In genomic region chr11:65640483-65641207, GRCh38 we compare ENCODE assay signal across 1 cellular context.
TF ChIP-seq lines count a peak whose summit lies in the region.

No MANE protein-coding gene starts in this region.

TF ChIP-seq in H1, 55 proteins besides CTCF, POLR2A, EP300 and RAD21:
- TF ChIP-seq ZNF274 (IDR thresholded peaks at IDR 0.05; ENCODE audit: borderline replicate concordance, extremely low read depth, low read length), result no peak
- no peak for TF ChIP-seq SP4 (IDR thresholded peaks at IDR 0.05; ENCODE audit: low read length)
- no peak for TF ChIP-seq FOSL1 (IDR thresholded peaks at IDR 0.05; ENCODE audit: insufficient read depth, low read depth, low read length)
- TF ChIP-seq RBBP5 (IDR thresholded peaks at IDR 0.05; ENCODE audit: borderline replicate concordance, low read depth, low read length), result no peak
- TF ChIP-seq SIN3A (conservative IDR thresholded peaks at IDR 0.05 in 1 of 2, IDR thresholded peaks at IDR 0.05 in 1 of 2; ENCODE audit: low read depth in 1 of 2, low read length in 2 of 2), result no peak
- no peak for TF ChIP-seq EGR1 (IDR thresholded peaks at IDR 0.05; ENCODE audit: borderline replicate concordance, low read depth, low read length)
- no peak for TF ChIP-seq CHD2 (IDR thresholded peaks at IDR 0.05; ENCODE audit: low read length)
- no peak for TF ChIP-seq USF2 (IDR thresholded peaks at IDR 0.05; ENCODE audit: low read length)
- no peak for TF ChIP-seq GTF2F1 (IDR thresholded peaks at IDR 0.05; ENCODE audit: borderline replicate concordance, low read depth, low read length)
- TF ChIP-seq, protein P1, sequence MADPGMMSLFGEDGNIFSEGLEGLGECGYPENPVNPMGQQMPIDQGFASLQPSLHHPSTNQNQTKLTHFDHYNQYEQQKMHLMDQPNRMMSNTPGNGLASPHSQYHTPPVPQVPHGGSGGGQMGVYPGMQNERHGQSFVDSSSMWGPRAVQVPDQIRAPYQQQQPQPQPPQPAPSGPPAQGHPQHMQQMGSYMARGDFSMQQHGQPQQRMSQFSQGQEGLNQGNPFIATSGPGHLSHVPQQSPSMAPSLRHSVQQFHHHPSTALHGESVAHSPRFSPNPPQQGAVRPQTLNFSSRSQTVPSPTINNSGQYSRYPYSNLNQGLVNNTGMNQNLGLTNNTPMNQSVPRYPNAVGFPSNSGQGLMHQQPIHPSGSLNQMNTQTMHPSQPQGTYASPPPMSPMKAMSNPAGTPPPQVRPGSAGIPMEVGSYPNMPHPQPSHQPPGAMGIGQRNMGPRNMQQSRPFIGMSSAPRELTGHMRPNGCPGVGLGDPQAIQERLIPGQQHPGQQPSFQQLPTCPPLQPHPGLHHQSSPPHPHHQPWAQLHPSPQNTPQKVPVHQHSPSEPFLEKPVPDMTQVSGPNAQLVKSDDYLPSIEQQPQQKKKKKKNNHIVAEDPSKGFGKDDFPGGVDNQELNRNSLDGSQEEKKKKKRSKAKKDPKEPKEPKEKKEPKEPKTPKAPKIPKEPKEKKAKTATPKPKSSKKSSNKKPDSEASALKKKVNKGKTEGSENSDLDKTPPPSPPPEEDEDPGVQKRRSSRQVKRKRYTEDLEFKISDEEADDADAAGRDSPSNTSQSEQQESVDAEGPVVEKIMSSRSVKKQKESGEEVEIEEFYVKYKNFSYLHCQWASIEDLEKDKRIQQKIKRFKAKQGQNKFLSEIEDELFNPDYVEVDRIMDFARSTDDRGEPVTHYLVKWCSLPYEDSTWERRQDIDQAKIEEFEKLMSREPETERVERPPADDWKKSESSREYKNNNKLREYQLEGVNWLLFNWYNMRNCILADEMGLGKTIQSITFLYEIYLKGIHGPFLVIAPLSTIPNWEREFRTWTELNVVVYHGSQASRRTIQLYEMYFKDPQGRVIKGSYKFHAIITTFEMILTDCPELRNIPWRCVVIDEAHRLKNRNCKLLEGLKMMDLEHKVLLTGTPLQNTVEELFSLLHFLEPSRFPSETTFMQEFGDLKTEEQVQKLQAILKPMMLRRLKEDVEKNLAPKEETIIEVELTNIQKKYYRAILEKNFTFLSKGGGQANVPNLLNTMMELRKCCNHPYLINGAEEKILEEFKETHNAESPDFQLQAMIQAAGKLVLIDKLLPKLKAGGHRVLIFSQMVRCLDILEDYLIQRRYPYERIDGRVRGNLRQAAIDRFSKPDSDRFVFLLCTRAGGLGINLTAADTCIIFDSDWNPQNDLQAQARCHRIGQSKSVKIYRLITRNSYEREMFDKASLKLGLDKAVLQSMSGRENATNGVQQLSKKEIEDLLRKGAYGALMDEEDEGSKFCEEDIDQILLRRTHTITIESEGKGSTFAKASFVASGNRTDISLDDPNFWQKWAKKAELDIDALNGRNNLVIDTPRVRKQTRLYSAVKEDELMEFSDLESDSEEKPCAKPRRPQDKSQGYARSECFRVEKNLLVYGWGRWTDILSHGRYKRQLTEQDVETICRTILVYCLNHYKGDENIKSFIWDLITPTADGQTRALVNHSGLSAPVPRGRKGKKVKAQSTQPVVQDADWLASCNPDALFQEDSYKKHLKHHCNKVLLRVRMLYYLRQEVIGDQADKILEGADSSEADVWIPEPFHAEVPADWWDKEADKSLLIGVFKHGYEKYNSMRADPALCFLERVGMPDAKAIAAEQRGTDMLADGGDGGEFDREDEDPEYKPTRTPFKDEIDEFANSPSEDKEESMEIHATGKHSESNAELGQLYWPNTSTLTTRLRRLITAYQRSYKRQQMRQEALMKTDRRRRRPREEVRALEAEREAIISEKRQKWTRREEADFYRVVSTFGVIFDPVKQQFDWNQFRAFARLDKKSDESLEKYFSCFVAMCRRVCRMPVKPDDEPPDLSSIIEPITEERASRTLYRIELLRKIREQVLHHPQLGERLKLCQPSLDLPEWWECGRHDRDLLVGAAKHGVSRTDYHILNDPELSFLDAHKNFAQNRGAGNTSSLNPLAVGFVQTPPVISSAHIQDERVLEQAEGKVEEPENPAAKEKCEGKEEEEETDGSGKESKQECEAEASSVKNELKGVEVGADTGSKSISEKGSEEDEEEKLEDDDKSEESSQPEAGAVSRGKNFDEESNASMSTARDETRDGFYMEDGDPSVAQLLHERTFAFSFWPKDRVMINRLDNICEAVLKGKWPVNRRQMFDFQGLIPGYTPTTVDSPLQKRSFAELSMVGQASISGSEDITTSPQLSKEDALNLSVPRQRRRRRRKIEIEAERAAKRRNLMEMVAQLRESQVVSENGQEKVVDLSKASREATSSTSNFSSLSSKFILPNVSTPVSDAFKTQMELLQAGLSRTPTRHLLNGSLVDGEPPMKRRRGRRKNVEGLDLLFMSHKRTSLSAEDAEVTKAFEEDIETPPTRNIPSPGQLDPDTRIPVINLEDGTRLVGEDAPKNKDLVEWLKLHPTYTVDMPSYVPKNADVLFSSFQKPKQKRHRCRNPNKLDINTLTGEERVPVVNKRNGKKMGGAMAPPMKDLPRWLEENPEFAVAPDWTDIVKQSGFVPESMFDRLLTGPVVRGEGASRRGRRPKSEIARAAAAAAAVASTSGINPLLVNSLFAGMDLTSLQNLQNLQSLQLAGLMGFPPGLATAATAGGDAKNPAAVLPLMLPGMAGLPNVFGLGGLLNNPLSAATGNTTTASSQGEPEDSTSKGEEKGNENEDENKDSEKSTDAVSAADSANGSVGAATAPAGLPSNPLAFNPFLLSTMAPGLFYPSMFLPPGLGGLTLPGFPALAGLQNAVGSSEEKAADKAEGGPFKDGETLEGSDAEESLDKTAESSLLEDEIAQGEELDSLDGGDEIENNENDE (IDR thresholded peaks at IDR 0.05; ENCODE audit: insufficient replicate concordance, low read length), result no peak
- TF ChIP-seq BRCA1 (IDR thresholded peaks at IDR 0.05; ENCODE audit: low read depth, low read length), result no peak
- no peak for TF ChIP-seq TBP (IDR thresholded peaks at IDR 0.05; ENCODE audit: low read depth, low read length)
- TF ChIP-seq SIRT6 (IDR thresholded peaks at IDR 0.05; ENCODE audit: low read length), result no peak
- TF ChIP-seq RFX5 (IDR thresholded peaks at IDR 0.05; ENCODE audit: borderline replicate concordance, low read depth, low read length), result no peak
- TF ChIP-seq ASH2L (IDR thresholded peaks at IDR 0.05; ENCODE audit: low read length), result no peak
